Comparison of ENCODE assay signal across 8 cellular contexts in genomic region chr2:36359006-36359580, GRCh38. TPM values are rescaled to one million over a fixed set of nuclear protein-coding genes. Genes with fewer than 3 reads are reported as not detected.
DNase-seq lines count a peak whose midpoint lies in the region; ATAC-seq and TF ChIP-seq lines count a peak whose summit lies in the region.

No MANE protein-coding gene starts in this region.

- DNase-seq in Caco-2: no peak
- DNase-seq in dorsolateral prefrontal cortex: no peak
- DNase-seq in progenitor cell of endocrine pancreas (ENCODE audit: low spot score, unreplicated experiment): no peak
- no peak for DNase-seq in UCSD-AML1 (lab: John Stamatoyannopoulos, UW; ENCODE audit: unreplicated experiment)
- no peak for DNase-seq in ecto neural progenitor cell (ENCODE audit: low spot score)

- H3F3A ChIP-seq in Loucy (ENCODE audit: low read depth): no peaks in the 10 kb centered on the region

- H3K4me1 ChIP-seq in Caco-2 (peaks cover 52% of the 10 kb centered on the region), Loucy (ENCODE audit: insufficient read depth, low read length, poor library complexity, severe bottlenecking) (peaks cover 8% of the 10 kb centered on the region)

- H3K9ac ChIP-seq in Loucy (ENCODE audit: low read depth, low read length, poor library complexity, severe bottlenecking): no peak overlapping the region

- BruUV-seq in Caco-2 (replicated peaks; lab: Mats Ljungman, UMichigan): no TSS peak

- H3K27ac ChIP-seq in dorsolateral prefrontal cortex: peak overlapping the region in 16 of 59 donors; percentile 8 to 96 (median 94)

- TF ChIP-seq CTCF in Caco-2 (IDR thresholded peaks at IDR 0.05; ENCODE audit: insufficient read depth in 1 of 2, low read depth in 1 of 2, low read length in 1 of 2, severe bottlenecking in 1 of 2, unreplicated experiment in 1 of 2) (no peak), Loucy (conservative IDR thresholded peaks at IDR 0.05; ENCODE audit: low read length) (peak; percentile 78), dorsolateral prefrontal cortex (IDR thresholded peaks at IDR 0.05 in 54 of 56, conservative IDR thresholded peaks at IDR 0.05 in 2 of 56; ENCODE audit: low read depth in 1 of 56, partially characterized antibody in 56 of 56) (peak in 55 of 56 donors; percentile 30 to 67 (median 54)), progenitor cell of endocrine pancreas (IDR thresholded peaks at IDR 0.05; ENCODE audit: unreplicated experiment) (peak; percentile 54)

- no peaks in the 10 kb centered on the region for H4K20me1 ChIP-seq in Loucy (ENCODE audit: insufficient read depth, low read length, poor library complexity, severe bottlenecking)

- H3K27me3 ChIP-seq in Caco-2 (replicated peaks; ENCODE audit: control insufficient read depth, insufficient read depth, low read length) (no peaks in the 10 kb centered on the region), Loucy (ENCODE audit: insufficient read depth, low read length, poor library complexity, severe bottlenecking) (no peaks in the 10 kb centered on the region), dorsolateral prefrontal cortex (no peaks in the 10 kb centered on the region)

- no peak overlapping the region; the same call in 1 of the 2 replicates for H2AFZ ChIP-seq in Loucy (ENCODE audit: low read length)

- POLR2A ChIA-PET in Caco-2 (lab: Charles Lee): no interaction called here

- peaks cover 80% of the 10 kb centered on the region for H3K36me3 Mint-ChIP-seq in Caco-2 (ENCODE audit: insufficient read depth, unreplicated experiment)
- no peaks in the 10 kb centered on the region for H3K36me3 Mint-ChIP-seq in progenitor cell of endocrine pancreas (ENCODE audit: insufficient read depth)

- H3K36me3 ChIP-seq in Caco-2 (ENCODE audit: control insufficient read depth, insufficient read depth, low read length): peaks cover 1% of the 10 kb centered on the region; the same call in 1 of the 2 replicates
- H3K36me3 ChIP-seq in Loucy (ENCODE audit: insufficient read depth, low read length): no peaks in the 10 kb centered on the region

- peak overlapping the region; percentile 97 for H3K4me3 Mint-ChIP-seq in Caco-2 (ENCODE audit: unreplicated experiment)
- no peak overlapping the region for H3K4me3 Mint-ChIP-seq in progenitor cell of endocrine pancreas (ENCODE audit: low read depth)

- no peaks in the 10 kb centered on the region for H3K79me2 ChIP-seq in Loucy (ENCODE audit: insufficient read depth, low read length)

- peak overlapping the region; percentile 2 for H3K4me2 ChIP-seq in Loucy (ENCODE audit: low read depth, low read length, poor library complexity, severe bottlenecking)

- H3K4me1 Mint-ChIP-seq in Caco-2 (ENCODE audit: low read depth, unreplicated experiment) (peaks cover 55% of the 10 kb centered on the region), progenitor cell of endocrine pancreas (ENCODE audit: low read depth) (peaks cover 44% of the 10 kb centered on the region)

- H3K27ac Mint-ChIP-seq in Caco-2 (ENCODE audit: unreplicated experiment) (no peak overlapping the region), progenitor cell of endocrine pancreas (no peak overlapping the region)

- H3K27me3 Mint-ChIP-seq in Caco-2 (ENCODE audit: insufficient read depth, unreplicated experiment): no peaks in the 10 kb centered on the region
- H3K27me3 Mint-ChIP-seq in progenitor cell of endocrine pancreas: peaks cover 9% of the 10 kb centered on the region

- intact Hi-C loops in Caco-2 (cut with micrococcal nuclease; ENCODE audit: unreplicated experiment): loop anchor here (10.0 kb wide), 1 partner anchor 426 kb away; no protein-coding TSS in a partner anchor
- intact Hi-C loops in dorsolateral prefrontal cortex (cut with DNase I): loop anchor here (2.0 to 10.0 kb wide), 5 partner anchors 54 to 238 kb away; partner anchors contain the start of gene FEZ2 (in 1 of the 2)

- no peaks in the 10 kb centered on the region for H3K9me3 Mint-ChIP-seq in Caco-2 (ENCODE audit: unreplicated experiment)
- H3K9me3 Mint-ChIP-seq in progenitor cell of endocrine pancreas (ENCODE audit: low read depth): no peaks in the 10 kb centered on the region

- H3K9me3 ChIP-seq in Caco-2: no peaks in the 10 kb centered on the region
- H3K9me3 ChIP-seq in Loucy (ENCODE audit: insufficient read depth, low read depth, low read length): no peaks in the 10 kb centered on the region

- H3K4me3 ChIP-seq in Caco-2 (ENCODE audit: low read depth, low read length) (peak overlapping the region; percentile 97), Loucy (ENCODE audit: low read length, poor library complexity, severe bottlenecking) (no peak overlapping the region), dorsolateral prefrontal cortex (peak overlapping the region in 52 of 59 donors; percentile 3 to 95 (median 83))

- H3K9me2 ChIP-seq in Loucy (replicated peaks; ENCODE audit: low read depth, low read length): no peaks in the 10 kb centered on the region

- CTCF ChIA-PET in Caco-2 (lab: Charles Lee): no interaction called here

- no peak for ATAC-seq in HG02610 (IDR thresholded peaks at IDR 0.05; ENCODE audit: unreplicated experiment)
- no peak for ATAC-seq in HG03159 (IDR thresholded peaks at IDR 0.05; ENCODE audit: unreplicated experiment)

RNA-seq across cellular contexts. Expression of gene CRIM1, which starts 3.5 kb away (rescaled TPM):
- total RNA-seq in Caco-2 (2022): 270 and 292 TPM in 2 replicates
- 100 to 1,000 TPM in 17 of 120 experiments, 10 to 100 TPM in 103; 57.7 to 155 (median 82.6) TPM for total RNA-seq in dorsolateral prefrontal cortex
- 25.8 and 33.8 TPM in 2 replicates for total RNA-seq in progenitor cell of endocrine pancreas

Comparison
In these comparisons a context has a peak if more than half of its experiments do, and no peak if none do; other contexts are left out.
1. CTCF ChIP-seq: peak in Loucy (single experiment), dorsolateral prefrontal cortex (55 of 56) and progenitor cell of endocrine pancreas (single experiment); none in Caco-2 (0 of 2).